12 cellular contexts compared by ENCODE assay signal in the genomic region with DNA sequence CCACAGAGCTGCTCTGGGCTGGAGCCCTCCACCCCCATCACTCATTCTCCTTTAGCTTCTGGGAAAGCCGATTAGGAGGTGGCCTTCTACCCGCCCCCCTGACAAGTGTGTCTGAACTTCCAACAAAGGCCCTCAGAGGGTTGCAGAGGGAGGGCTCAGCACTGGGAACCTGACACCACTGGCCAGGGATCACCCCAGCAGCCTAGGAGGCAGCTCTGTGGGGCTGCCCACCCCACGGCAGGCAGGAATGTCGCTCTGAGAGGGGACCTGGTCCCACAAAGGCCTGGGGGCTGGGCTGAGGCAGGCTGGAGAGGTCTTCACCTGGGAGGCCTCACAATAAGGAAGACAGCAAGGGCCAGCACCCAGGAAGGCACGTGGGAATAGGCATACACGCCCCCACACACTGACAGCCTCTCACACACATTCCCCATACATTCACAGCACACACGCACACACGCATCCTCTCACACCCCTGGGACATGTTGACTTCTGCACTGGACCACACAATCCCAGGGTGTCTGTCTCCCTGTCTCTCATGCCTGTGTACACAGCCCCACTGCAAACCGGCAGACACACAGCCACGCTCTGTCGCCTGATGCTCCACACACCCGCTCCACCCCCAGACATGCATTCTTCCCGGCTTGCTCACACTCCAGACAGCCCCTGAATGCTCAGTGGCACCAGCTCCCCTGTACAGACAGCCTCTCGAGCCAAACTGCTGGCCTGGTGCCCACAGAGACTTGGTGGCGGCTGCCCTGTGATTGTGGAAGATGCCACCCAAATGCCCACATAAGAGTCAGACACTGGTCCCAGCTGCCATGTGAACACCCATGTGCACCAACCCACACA. TPM values are rescaled to one million over a fixed set of nuclear protein-coding genes. Genes with fewer than 3 reads are reported as not detected.
DNase-seq lines count a peak whose midpoint lies in the region; ATAC-seq and TF ChIP-seq lines count a peak whose summit lies in the region.
"Had no signal": no experiment of that assay in that cellular context is flagged by ENCODE, and none has a peak within 500 bp of the region (broad histone marks: within the 10 kb centered on the region; RNA-seq: fewer than 3 reads in every experiment).

No MANE protein-coding gene starts in this region.

- 45 to 50% methylated on average over 15 of the region's 15 CpGs for WGBS in aorta, 2 donors

- ATAC-seq in Right ventricle myocardium superior (ENCODE audit: poor library complexity) (no peak), foreskin keratinocyte (peak; percentile 72), aorta (ENCODE audit: low FRiP score) (no peak), left colon (no peak), left lobe of liver (no peak)

- no peak for TF ChIP-seq CTCF in cardiac muscle cell (IDR thresholded peaks at IDR 0.05; ENCODE audit: low read depth, low read length)
- no peak for TF ChIP-seq CTCF in foreskin keratinocyte (conservative IDR thresholded peaks at IDR 0.05)

- no peaks in the 10 kb centered on the region for H3K36me3 ChIP-seq in cardiac muscle cell
- no peaks in the 10 kb centered on the region for H3K36me3 ChIP-seq in aorta (ENCODE audit: control insufficient read depth in 1 of 2, insufficient read depth in 2 of 2, low read length in 1 of 2)

- H3K27me3 ChIP-seq in cardiac muscle cell (peaks cover 13% of the 10 kb centered on the region), foreskin keratinocyte (no peaks in the 10 kb centered on the region), aorta (ENCODE audit: control insufficient read depth in 1 of 2, insufficient read depth in 2 of 2, low read length in 1 of 2) (no peaks in the 10 kb centered on the region)

- H3K27ac ChIP-seq in cardiac muscle cell (peak overlapping the region; percentile 39), foreskin keratinocyte (no peak overlapping the region), aorta (ENCODE audit: low read depth in 1 of 2, low read length in 2 of 2) (no peak overlapping the region)
- H3K27ac ChIP-seq: C4-2B had no signal

- intact Hi-C loops in Right ventricle myocardium superior (cut with DNase I), result no loop called here
- intact Hi-C loops in aorta (cut with DNase I), result no loop called here
- intact Hi-C loops in left colon (cut with DNase I, micrococcal nuclease), result loop anchor here in 1 of 2 donors (10.0 kb wide), 2 partner anchors 45 to 75 kb away; no protein-coding TSS in a partner anchor

- H3K4me1 ChIP-seq in cardiac muscle cell (ENCODE audit: low read depth) (peaks cover 11% of the 10 kb centered on the region), foreskin keratinocyte (peaks cover 16% of the 10 kb centered on the region), aorta (ENCODE audit: control insufficient read depth in 1 of 2, insufficient read depth in 2 of 2, low read length in 2 of 2) (no peaks in the 10 kb centered on the region)

- H3K4me3 ChIP-seq in cardiac muscle cell (no peak overlapping the region), aorta (ENCODE audit: low read length in 2 of 2) (no peak overlapping the region)

- DNase-seq in cardiac muscle cell (ENCODE audit: low read depth in 1 of 2, low spot score in 1 of 2) (peak; percentile 72 to 82), Right ventricle myocardium superior (no peak), RPMI7951 (ENCODE audit: low read depth) (peak; percentile 83), foreskin keratinocyte (peak in 1 of 2 donors; percentile 65), aorta (peak; percentile 65 to 79), left colon (no peak), left lobe of liver (ENCODE audit: low spot score) (no peak), NCI-H2171 treated with DMSO at 0.1 percent for 48 hours (lab: John Stamatoyannopoulos, UW) (no peak)

- H3K9me3 ChIP-seq in cardiac muscle cell (ENCODE audit: low read depth) (no peaks in the 10 kb centered on the region), aorta (ENCODE audit: control insufficient read depth, low read length) (no peaks in the 10 kb centered on the region)

RNA-seq across cellular contexts. Expression of gene DMBX1, which starts 30.7 kb away (rescaled TPM):
- not detected in 2 replicates for total RNA-seq in cardiac muscle cell
- not detected in 2 replicates for polyA plus RNA-seq in cardiac muscle cell
- not detected for total RNA-seq in Right ventricle myocardium superior
- not detected in 2 replicates for total RNA-seq in RPMI7951 (2014; rRNA removed; shearing (Covaris generic))
- total RNA-seq in foreskin keratinocyte, result not detected in 2 replicates
- polyA plus RNA-seq in foreskin keratinocyte, result not detected in 2 replicates
- total RNA-seq in aorta, result not detected
- polyA plus RNA-seq in aorta, result under 1 TPM in 1 of 2 donors, not detected in 1; 0.38 TPM
- not detected for total RNA-seq in left colon
- not detected for total RNA-seq in left lobe of liver
- total RNA-seq: activated T-helper 1 cell treated with anti-CD3 and anti-CD28 coated beads, Interleukin-12 subunit alpha, Interleukin-12 subunit beta, Interleukin-2, Interleukin-4 antibody, amounts not matched to agents 30 ng/mL and 10 ng/mL and 1 ng/mL, durations not matched to agents 14 hours and 24 hours and 36 hours; glomerular endothelial cell; pulmonary artery endothelial cell had no signal

RNA-seq across cellular contexts. Expression of gene KNCN, which starts 31.2 kb away (rescaled TPM):
- total RNA-seq in cardiac muscle cell (not detected in 2 replicates), Right ventricle myocardium superior (not detected), foreskin keratinocyte (not detected in 2 replicates), aorta (not detected), left colon (not detected), left lobe of liver (not detected)
- polyA plus RNA-seq in cardiac muscle cell (not detected in 2 replicates), foreskin keratinocyte (not detected in 2 replicates), aorta (under 1 TPM in 1 of 2 donors, not detected in 1; 0.15 TPM)
- not detected in 2 replicates for total RNA-seq in RPMI7951 (2014; rRNA removed; shearing (Covaris generic))
- total RNA-seq: activated T-helper 1 cell treated with anti-CD3 and anti-CD28 coated beads, Interleukin-12 subunit alpha, Interleukin-12 subunit beta, Interleukin-2, Interleukin-4 antibody, amounts not matched to agents 30 ng/mL and 10 ng/mL and 1 ng/mL, durations not matched to agents 14 hours and 24 hours and 36 hours; glomerular endothelial cell; pulmonary artery endothelial cell had no signal

Comparison
In these comparisons a context has a peak if more than half of its experiments do, and no peak if none do; other contexts are left out.
1. DNase-seq: peak in cardiac muscle cell (2 of 2), RPMI7951 (single experiment) and aorta (2 of 2); none in Right ventricle myocardium superior (single experiment), left colon (0 of 2), left lobe of liver (single experiment) and NCI-H2171 treated with DMSO at 0.1 percent for 48 hours (single experiment).